8 cellular contexts compared by ENCODE assay signal in genomic region chr10:73096452-73097304, GRCh38. TPM values are rescaled to one million over a fixed set of nuclear protein-coding genes. Genes with fewer than 3 reads are reported as not detected.
A peak's percentile ranks its signal among the peaks of the same experiment; 100 is the strongest.
DNase-seq lines count a peak whose midpoint lies in the region; ATAC-seq and TF ChIP-seq lines count a peak whose summit lies in the region.

TSS of gene P4HA1 (minus strand) at chr10:73096866. CDS start at chr10:73074883, 21,983 bp downstream.

- peak; percentile 46 to 79 for TF ChIP-seq CTCF in right atrium auricular region (IDR thresholded peaks at IDR 0.05)

- H3K27me3 ChIP-seq in right atrium auricular region, result no peaks in the 10 kb centered on the region
- no peaks in the 10 kb centered on the region for H3K27me3 ChIP-seq in rectal smooth muscle tissue (ENCODE audit: control insufficient read depth, insufficient read depth, low read length)
- H3K27me3 ChIP-seq in aorta (ENCODE audit: control insufficient read depth in 1 of 2, insufficient read depth in 2 of 2, low read length in 1 of 2), result no peaks in the 10 kb centered on the region

- 0 to 1% methylated on average over 71 to 75 of the region's 75 CpGs for WGBS in aorta, 2 donors

- peak within 1 kb of the TSS; percentile 67 to 92 for H3K4me3 ChIP-seq in right atrium auricular region
- peak within 1 kb of the TSS; percentile 97 for H3K4me3 ChIP-seq in rectal smooth muscle tissue (ENCODE audit: low read length)
- H3K4me3 ChIP-seq in aorta (ENCODE audit: low read length in 2 of 2), result peak within 1 kb of the TSS; percentile 76 to 87

- H3K27ac ChIP-seq in right atrium auricular region, result peak within 1 kb of the TSS; percentile 96 to 98
- peak within 1 kb of the TSS; percentile 93 for H3K27ac ChIP-seq in rectal smooth muscle tissue (ENCODE audit: low read depth, low read length)
- H3K27ac ChIP-seq in aorta (ENCODE audit: low read depth in 1 of 2, low read length in 2 of 2), result peak within 1 kb of the TSS; percentile 57 to 66

- DNase-seq in NCI-H187 treated with DMSO at 0.1 percent for 48 hours (lab: John Stamatoyannopoulos, UW), result peak; percentile 48
- peak; percentile 88 to 100 (median 99) for DNase-seq in anterior cingulate cortex (lab: John Stamatoyannopoulos, UW)
- peak; percentile 99 for DNase-seq in right atrium auricular region (ENCODE audit: low spot score)
- peak; percentile 100 for DNase-seq in aorta

- H3K4me1 ChIP-seq in right atrium auricular region (peaks cover 0 to 20% of the 10 kb centered on the region in 2 donors), rectal smooth muscle tissue (ENCODE audit: control insufficient read depth, insufficient read depth, low read length) (peaks cover 13% of the 10 kb centered on the region), aorta (ENCODE audit: control insufficient read depth in 1 of 2, insufficient read depth in 2 of 2, low read length in 2 of 2) (peaks cover 0 to 2% of the 10 kb centered on the region in 2 donors)

- intact Hi-C loops in T-helper 2 cell treated with Interferon-gamma antibody and Interleukin-4, amounts not matched to agents 100 ng/mL and 5 ng/mL, for 36 hours (cut with micrococcal nuclease), result loop anchor here (1.0 to 5.0 kb wide), 5 partner anchors 62 to 1009 kb away; partner anchors contain the start of genes DNAJC9, ECD, FAM149B1 and PPP3CB
- intact Hi-C loops in aorta (cut with DNase I), result loop anchor here (5.0 to 10.0 kb wide), 2 partner anchors 68 to 71 kb away; partner anchors contain the start of genes ECD (in 2 of the 2) and FAM149B1 (in 2 of the 2)

- H3K36me3 ChIP-seq in right atrium auricular region (no peaks in the 10 kb centered on the region), rectal smooth muscle tissue (ENCODE audit: control insufficient read depth, insufficient read depth, low read length) (no peaks in the 10 kb centered on the region), aorta (ENCODE audit: control insufficient read depth in 1 of 2, insufficient read depth in 2 of 2, low read length in 1 of 2) (no peaks in the 10 kb centered on the region)

- H3K9me3 ChIP-seq in right atrium auricular region, result no peaks in the 10 kb centered on the region
- H3K9me3 ChIP-seq in aorta (ENCODE audit: control insufficient read depth, low read length), result no peaks in the 10 kb centered on the region

- H3K9ac ChIP-seq in rectal smooth muscle tissue (ENCODE audit: low read length), result peak within 1 kb of the TSS; percentile 94

- peak; percentile 82 for ATAC-seq in GM18502 (IDR thresholded peaks at IDR 0.05; ENCODE audit: poor library complexity, unreplicated experiment)
- ATAC-seq in HG02970 (IDR thresholded peaks at IDR 0.05; ENCODE audit: low FRiP score, unreplicated experiment), result peak; percentile 89
- ATAC-seq in aorta (ENCODE audit: low FRiP score), result peak; percentile 98

RNA-seq across cellular contexts. Expression of gene P4HA1, which starts in this region (rescaled TPM):
- total RNA-seq in T-helper 2 cell treated with Interferon-gamma antibody and Interleukin-4, amounts not matched to agents 100 ng/mL and 5 ng/mL, for 36 hours, result 30.0 and 32.6 TPM in 2 replicates
- total RNA-seq in right atrium auricular region (10 to 100 TPM; 29.5 to 45.4 TPM), aorta (10 to 100 TPM; 43.5 to 72.5 TPM)
- 10 to 100 TPM; 10.6 to 13.8 TPM for polyA plus RNA-seq in aorta

Comparison
In these comparisons a context has a peak if more than half of its experiments do, and no peak if none do; other contexts are left out.
1. Peak in every context shown above with its lines: DNase-seq, ATAC-seq, H3K4me3 ChIP-seq and H3K27ac ChIP-seq.
2. DNase-seq: peak in every context shown above with its lines; median percentile 100 in aorta; 99 in anterior cingulate cortex; 99 in right atrium auricular region; 48 in NCI-H187 treated with DMSO at 0.1 percent for 48 hours.